Comparison of ENCODE assay signal across 9 cellular contexts in the genomic region with DNA sequence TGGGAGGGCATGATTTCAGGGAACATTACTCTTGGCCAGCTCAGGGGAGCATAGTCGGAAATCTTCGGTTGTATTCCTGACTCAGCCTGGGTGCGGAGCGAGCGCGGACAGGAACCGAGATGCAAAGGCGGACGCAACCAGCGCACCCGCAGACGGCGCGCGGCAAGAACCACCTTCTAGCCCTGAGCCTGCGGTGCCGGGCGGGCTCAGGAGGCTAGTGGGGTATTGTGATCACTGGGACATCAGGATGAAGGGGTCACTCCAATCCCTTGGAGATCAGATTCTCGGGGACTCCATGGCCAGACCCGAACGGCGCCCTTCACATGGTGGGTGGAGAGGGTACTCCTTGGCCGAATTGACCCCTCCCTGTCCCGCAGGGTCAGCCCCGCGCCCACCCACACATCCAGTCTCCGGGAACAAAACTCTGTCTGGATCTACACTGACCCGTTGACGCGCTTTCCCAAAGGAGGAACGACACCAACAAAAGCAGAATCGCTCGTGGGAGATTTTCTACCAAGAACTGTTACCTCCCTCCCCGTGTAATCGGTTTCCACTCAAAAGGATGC.
A peak's percentile ranks its signal among the peaks of the same experiment; 100 is the strongest.
DNase-seq lines count a peak whose midpoint lies in the region; TF ChIP-seq lines count a peak whose summit lies in the region.
"Had no signal": no experiment of that assay in that cellular context is flagged by ENCODE, and none has a peak within 500 bp of the region (broad histone marks: within the 10 kb centered on the region; RNA-seq: fewer than 3 reads in every experiment).

No MANE protein-coding gene starts in this region.

- intact Hi-C loops in left ventricle myocardium inferior (cut with micrococcal nuclease) (no loop called here), posterior cingulate gyrus (cut with DNase I) (no loop called here)

- H3K27ac ChIP-seq in left ventricle myocardium inferior (replicated peaks) = no peak overlapping the region
- H3K27ac ChIP-seq: neutrophil had no signal

- peak overlapping the region; percentile 70 for H3K4me3 ChIP-seq in left ventricle myocardium inferior

- TF ChIP-seq CTCF in left ventricle myocardium inferior (IDR thresholded peaks at IDR 0.05; ENCODE audit: borderline replicate concordance) = no peak

- H3K27me3 ChIP-seq in left ventricle myocardium inferior (ENCODE audit: low read depth) = peaks cover 13% of the 10 kb centered on the region

- DNase-seq in DMS53 (lab: John Stamatoyannopoulos, UW) = peak; percentile 83
- DNase-seq in SK-N-DZ (ENCODE audit: low spot score) = peak; percentile 43
- no peak for DNase-seq in left ventricle myocardium inferior
- DNase-seq in posterior cingulate gyrus = peak in 7 of 10 donors; percentile 11 to 83 (median 29)
- DNase-seq in NCI-H1436 (lab: John Stamatoyannopoulos, UW) = no peak
- no peak for DNase-seq in HT-29 (ENCODE audit: low spot score)
- no peak for DNase-seq in NCI-H1092 treated with DMSO at 0.1 percent for 48 hours (lab: John Stamatoyannopoulos, UW)
- no peak for DNase-seq in NOMO-1 treated with DMSO at 0.1 percent for 48 hours (lab: John Stamatoyannopoulos, UW; ENCODE audit: unreplicated experiment)

- H3K4me1 ChIP-seq in left ventricle myocardium inferior = peaks cover 31% of the 10 kb centered on the region

- H3K36me3 ChIP-seq in left ventricle myocardium inferior = no peaks in the 10 kb centered on the region
- H3K36me3 ChIP-seq: neutrophil had no signal

- H3K9me3 ChIP-seq in left ventricle myocardium inferior (replicated peaks) = no peaks in the 10 kb centered on the region
- H3K9me3 ChIP-seq: neutrophil had no signal

Comparison
In these comparisons a context has a peak if more than half of its experiments do, and no peak if none do; other contexts are left out.
1. DNase-seq: peak in DMS53 (single experiment), SK-N-DZ (single experiment) and posterior cingulate gyrus (7 of 10); none in left ventricle myocardium inferior (single experiment), NCI-H1436 (single experiment), HT-29 (single experiment), NCI-H1092 treated with DMSO at 0.1 percent for 48 hours (single experiment) and NOMO-1 treated with DMSO at 0.1 percent for 48 hours (single experiment).